Comparison of ENCODE assay signal across 29 cellular contexts in the genomic region with DNA sequence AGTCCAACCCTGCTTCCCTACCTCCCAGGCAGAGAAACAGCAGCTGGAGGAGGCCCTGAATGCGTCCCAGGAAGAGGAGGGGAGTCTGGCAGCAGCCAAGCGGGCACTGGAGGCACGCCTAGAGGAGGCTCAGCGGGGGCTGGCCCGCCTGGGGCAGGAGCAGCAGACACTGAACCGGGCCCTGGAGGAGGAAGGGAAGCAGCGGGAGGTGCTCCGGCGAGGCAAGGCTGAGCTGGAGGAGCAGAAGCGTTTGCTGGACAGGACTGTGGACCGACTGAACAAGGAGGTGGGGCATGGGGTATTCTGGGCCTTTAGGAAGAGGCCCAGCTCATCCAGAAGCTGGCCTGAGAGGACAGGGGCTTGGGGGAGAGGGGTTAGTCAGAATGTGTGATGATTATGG. TPM values are rescaled to one million over a fixed set of nuclear protein-coding genes. Genes with fewer than 3 reads are reported as not detected.
"Had no signal": no experiment of that assay in that cellular context is flagged by ENCODE, and none has a peak within 500 bp of the region (broad histone marks: within the 10 kb centered on the region; RNA-seq: fewer than 3 reads in every experiment).

No MANE protein-coding gene starts in this region.

- DNase-seq: activated B cell treated with CpG ODN at 0.5 μM for 24 hours; activated CD4-positive, alpha-beta T cell treated with anti-CD3 and anti-CD28 coated beads for 48 hours; activated CD4-positive, alpha-beta T cell treated with anti-CD3 and anti-CD28 coated beads, Interleukin-2, amount 50 U/mL, for 1 hour; activated CD4-positive, alpha-beta T cell treated with anti-CD3 and anti-CD28 coated beads, Interleukin-2, amount 50 U/mL, for 48 hours; activated CD8-positive, alpha-beta memory T cell treated with anti-CD3 and anti-CD28 coated beads, Interleukin-2, amount 10 ng/mL, durations not matched to agents 7 days and 5 days; activated CD8-positive, alpha-beta memory T cell treated with anti-CD3 and anti-CD28 coated beads, Interleukin-2, amount 50 U/mL, for 4 hours; activated CD8-positive, alpha-beta T cell treated with anti-CD3 and anti-CD28 coated beads for 36 hours; activated effector memory CD4-positive, alpha-beta T cell treated with anti-CD3 and anti-CD28 coated beads, Interleukin-2, amount 50 U/mL, for 16 hours; activated naive CD4-positive, alpha-beta T cell; activated naive CD4-positive, alpha-beta T cell treated with anti-CD3 and anti-CD28 coated beads, Interleukin-2, amount 10 ng/mL, durations not matched to agents 7 days and 5 days; activated naive CD8-positive, alpha-beta T cell treated with anti-CD3 and anti-CD28 coated beads, Interleukin-2, amount 10 ng/mL, durations not matched to agents 7 days and 5 days; activated T-cell treated with anti-CD3 and anti-CD28 coated beads, Interleukin-2, amount 50 U/mL, for 1 hour; activated T-cell treated with anti-CD3 and anti-CD28 coated beads, Interleukin-2, amount 50 U/mL, for 48 hours; central memory CD4-positive, alpha-beta T cell; cerebellar nuclear complex; colonic mucosa; effector CD8-positive, alpha-beta T cell; esophagus squamous epithelium; T-helper 1 cell; T-helper 17 cell; T1000; WERI-Rb-1 had no signal

- H3K4me1 Mint-ChIP-seq: activated B cell treated with CpG ODN at 0.5 μM for 24 hours; activated CD8-positive, alpha-beta memory T cell treated with anti-CD3 and anti-CD28 coated beads, Interleukin-2, amount 10 ng/mL, durations not matched to agents 7 days and 5 days; activated naive CD4-positive, alpha-beta T cell treated with anti-CD3 and anti-CD28 coated beads, Interleukin-2, amount 10 ng/mL, durations not matched to agents 7 days and 5 days; brain had no signal

- H3K36me3 Mint-ChIP-seq: activated CD8-positive, alpha-beta memory T cell treated with anti-CD3 and anti-CD28 coated beads, Interleukin-2, amount 10 ng/mL, durations not matched to agents 7 days and 5 days; activated naive CD4-positive, alpha-beta T cell treated with anti-CD3 and anti-CD28 coated beads, Interleukin-2, amount 10 ng/mL, durations not matched to agents 7 days and 5 days; activated naive CD4-positive, alpha-beta T cell treated with anti-CD3 and anti-CD28 coated beads, Interleukin-2, amount 50 U/mL, for 72 hours; activated naive CD8-positive, alpha-beta T cell treated with anti-CD3 and anti-CD28 coated beads, Interleukin-2, amount 10 ng/mL, durations not matched to agents 7 days and 5 days; brain had no signal

- H3K4me3 Mint-ChIP-seq: activated B cell treated with CpG ODN at 0.5 μM for 24 hours; activated CD8-positive, alpha-beta memory T cell treated with anti-CD3 and anti-CD28 coated beads, Interleukin-2, amount 10 ng/mL, durations not matched to agents 7 days and 5 days; activated CD8-positive, alpha-beta T cell treated with anti-CD3 and anti-CD28 coated beads for 36 hours; activated naive CD4-positive, alpha-beta T cell treated with anti-CD3 and anti-CD28 coated beads, Interleukin-2, amount 10 ng/mL, durations not matched to agents 7 days and 5 days; activated naive CD8-positive, alpha-beta T cell treated with anti-CD3 and anti-CD28 coated beads, Interleukin-2, amount 10 ng/mL, durations not matched to agents 7 days and 5 days; activated T-helper 1 cell treated with anti-CD3 and anti-CD28 coated beads, Interleukin-12 subunit alpha, Interleukin-12 subunit beta, Interleukin-2, Interleukin-4 antibody, amounts not matched to agents 30 ng/mL and 10 ng/mL and 1 ng/mL, durations not matched to agents 14 hours and 24 hours and 36 hours; brain; T-helper 2 cell treated with Interferon-gamma antibody and Interleukin-4, amounts not matched to agents 5 μg/mL and 100 μg/mL, for 36 hours had no signal

- H3K27me3 Mint-ChIP-seq: activated B cell treated with CpG ODN at 0.5 μM for 24 hours; activated CD8-positive, alpha-beta memory T cell treated with anti-CD3 and anti-CD28 coated beads, Interleukin-2, amount 10 ng/mL, durations not matched to agents 7 days and 5 days; activated CD8-positive, alpha-beta T cell treated with anti-CD3 and anti-CD28 coated beads for 36 hours; activated naive CD8-positive, alpha-beta T cell treated with anti-CD3 and anti-CD28 coated beads, Interleukin-2, amount 10 ng/mL, durations not matched to agents 7 days and 5 days had no signal

- H3K9me3 Mint-ChIP-seq: activated B cell treated with CpG ODN at 0.5 μM for 24 hours; activated CD8-positive, alpha-beta T cell treated with anti-CD3 and anti-CD28 coated beads for 36 hours; activated naive CD4-positive, alpha-beta T cell treated with anti-CD3 and anti-CD28 coated beads, Interleukin-2, amount 10 ng/mL, durations not matched to agents 7 days and 5 days; activated naive CD4-positive, alpha-beta T cell treated with anti-CD3 and anti-CD28 coated beads, Interleukin-2, amount 50 U/mL, for 72 hours; activated naive CD8-positive, alpha-beta T cell treated with anti-CD3 and anti-CD28 coated beads, Interleukin-2, amount 10 ng/mL, durations not matched to agents 7 days and 5 days; activated T-helper 1 cell treated with anti-CD3 and anti-CD28 coated beads, Interleukin-12 subunit alpha, Interleukin-12 subunit beta, Interleukin-2, Interleukin-4 antibody, amounts not matched to agents 30 ng/mL and 10 ng/mL and 1 ng/mL, durations not matched to agents 14 hours and 24 hours and 36 hours; activated T-helper 2 cell treated with anti-CD3 and anti-CD28 coated beads, Interferon-gamma antibody, Interleukin-2, Interleukin-4, amounts not matched to agents 10 μg/mL and 5 μg/mL and 100 μg/mL, durations not matched to agents 14 hours and 24 hours and 36 hours; brain; T-helper 2 cell treated with Interferon-gamma antibody and Interleukin-4, amounts not matched to agents 5 μg/mL and 100 μg/mL, for 36 hours had no signal

- H3K27ac Mint-ChIP-seq: activated B cell treated with CpG ODN at 0.5 μM for 24 hours; activated CD8-positive, alpha-beta memory T cell treated with anti-CD3 and anti-CD28 coated beads, Interleukin-2, amount 10 ng/mL, durations not matched to agents 7 days and 5 days; activated CD8-positive, alpha-beta T cell treated with anti-CD3 and anti-CD28 coated beads for 36 hours; activated naive CD4-positive, alpha-beta T cell treated with anti-CD3 and anti-CD28 coated beads, Interleukin-2, amount 10 ng/mL, durations not matched to agents 7 days and 5 days; activated naive CD8-positive, alpha-beta T cell treated with anti-CD3 and anti-CD28 coated beads, Interleukin-2, amount 10 ng/mL, durations not matched to agents 7 days and 5 days; activated T-helper 1 cell treated with anti-CD3 and anti-CD28 coated beads, Interleukin-12 subunit alpha, Interleukin-12 subunit beta, Interleukin-2, Interleukin-4 antibody, amounts not matched to agents 30 ng/mL and 10 ng/mL and 1 ng/mL, durations not matched to agents 14 hours and 24 hours and 36 hours; activated T-helper 2 cell treated with anti-CD3 and anti-CD28 coated beads, Interferon-gamma antibody, Interleukin-2, Interleukin-4, amounts not matched to agents 10 μg/mL and 5 μg/mL and 100 μg/mL, durations not matched to agents 14 hours and 24 hours and 36 hours; brain; T-helper 17 cell; T-helper 2 cell treated with Interferon-gamma antibody and Interleukin-4, amounts not matched to agents 5 μg/mL and 100 μg/mL, for 36 hours had no signal

RNA-seq across cellular contexts. Expression of gene CGN, which starts 19.3 kb away (rescaled TPM):
- total RNA-seq: ascending aorta, fibroblast of villous mesenchyme had no signal
